In genomic region chr3:135895106-135895733, GRCh38 we compare ENCODE assay signal across 8 cellular contexts.
DNase-seq lines count a peak whose midpoint lies in the region; ATAC-seq, FAIRE-seq and TF ChIP-seq lines count a peak whose summit lies in the region.

No MANE protein-coding gene starts in this region.

- FAIRE-seq in D721Med (lab: Jason Lieb, UNC): peak; percentile 35

- no peak overlapping the region for H3K27ac Mint-ChIP-seq in stimulated activated memory B cell treated with anti-CD40 and anti-IgM and Interleukin-4, amounts not matched to agents 10 μg/mL and 1 μg/mL and 100 μg/mL, for 72 hours

- H3K4me1 Mint-ChIP-seq in stimulated activated memory B cell treated with anti-CD40 and anti-IgM and Interleukin-4, amounts not matched to agents 10 μg/mL and 1 μg/mL and 100 μg/mL, for 72 hours: no peaks in the 10 kb centered on the region

- H3K4me3 Mint-ChIP-seq in stimulated activated memory B cell treated with anti-CD40 and anti-IgM and Interleukin-4, amounts not matched to agents 10 μg/mL and 1 μg/mL and 100 μg/mL, for 72 hours: no peak overlapping the region

- no peaks in the 10 kb centered on the region for H3K9me3 Mint-ChIP-seq in stimulated activated memory B cell treated with anti-CD40 and anti-IgM and Interleukin-4, amounts not matched to agents 10 μg/mL and 1 μg/mL and 100 μg/mL, for 72 hours

- no peaks in the 10 kb centered on the region for H3K36me3 Mint-ChIP-seq in stimulated activated memory B cell treated with anti-CD40 and anti-IgM and Interleukin-4, amounts not matched to agents 10 μg/mL and 1 μg/mL and 100 μg/mL, for 72 hours

- peak; percentile 97 for TF ChIP-seq CTCF in D721Med (IDR thresholded peaks at IDR 0.05; ENCODE audit: insufficient read depth, missing control alignments)

- no peak for DNase-seq in D721Med (ENCODE audit: insufficient read length, low spot score)
- DNase-seq in HK-2 (ENCODE audit: unreplicated experiment): peak; percentile 79
- DNase-seq in NCI-H524 (lab: John Stamatoyannopoulos, UW): peak; percentile 54 to 85
- DNase-seq in activated CD8-positive, alpha-beta memory T cell treated with anti-CD3 and anti-CD28 coated beads, Interleukin-2, amount 50 U/mL, for 24 hours (ENCODE audit: extremely low read depth): peak; percentile 2
- DNase-seq in fibroblast of the conjunctiva (ENCODE audit: low read depth): peak; percentile 73
- DNase-seq in occipital lobe (lab: John Stamatoyannopoulos, UW): peak; percentile 55

- ATAC-seq in stimulated activated memory B cell treated with anti-CD40 and anti-IgM and Interleukin-4, amounts not matched to agents 10 μg/mL and 1 μg/mL and 100 μg/mL, for 72 hours: no peak
- no peak for ATAC-seq in HG03439 (IDR thresholded peaks at IDR 0.05; ENCODE audit: unreplicated experiment)

- H3K27me3 Mint-ChIP-seq in stimulated activated memory B cell treated with anti-CD40 and anti-IgM and Interleukin-4, amounts not matched to agents 10 μg/mL and 1 μg/mL and 100 μg/mL, for 72 hours: no peaks in the 10 kb centered on the region
